20 cellular contexts compared by ENCODE assay signal in the genomic region with DNA sequence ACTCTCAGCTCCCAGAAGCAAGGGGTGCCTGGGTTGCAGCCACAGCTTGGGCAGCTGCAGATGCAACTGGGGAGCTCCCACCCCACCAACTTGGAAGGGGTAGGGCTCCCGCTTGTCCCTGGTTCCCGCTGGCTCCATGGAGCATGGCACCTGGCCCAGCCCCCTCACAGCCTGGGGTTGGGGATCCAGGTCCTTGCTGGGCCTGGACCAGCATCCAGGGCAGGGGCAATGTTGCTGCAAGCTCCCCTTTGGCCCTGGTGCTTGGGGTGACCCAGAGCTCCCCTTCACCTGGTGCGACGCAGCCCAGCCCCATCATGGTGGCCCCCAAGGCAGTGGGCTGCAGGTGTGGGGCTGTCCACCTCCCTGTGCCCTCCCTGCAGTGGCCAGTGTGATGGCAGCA.
"Had no signal": no experiment of that assay in that cellular context is flagged by ENCODE, and none has a peak within 500 bp of the region (broad histone marks: within the 10 kb centered on the region; RNA-seq: fewer than 3 reads in every experiment).

No MANE protein-coding gene starts in this region.

- H3K4me3 ChIP-seq: coronary artery, heart left ventricle, psoas muscle, sigmoid colon, skin epidermis, thyroid gland, vagina had no signal

- H3K9me3 ChIP-seq: heart left ventricle, neutrophil, psoas muscle, sigmoid colon, thyroid gland, vagina had no signal

- DNase-seq: caudate nucleus; effector CD4-positive, alpha-beta T cell; endodermal cell; erythroblast; foreskin keratinocyte; left colon; nephron progenitor cell; psoas muscle; retina; sigmoid colon; stimulated activated CD4-positive, alpha-beta T cell treated with anti-CD3 and anti-CD28 coated beads, Interleukin-12 subunit alpha, Interleukin-12 subunit beta, amount 100 ng/mL, for 4 hours; stimulated activated naive CD4-positive, alpha-beta T cell treated with Interleukin-2 at 50 U/mL for 16 hours had no signal

- H3K27ac ChIP-seq: coronary artery, foreskin keratinocyte, neutrophil, psoas muscle, sigmoid colon, skin epidermis, thyroid gland, vagina had no signal

- FAIRE-seq: endothelial cell of umbilical vein, keratinocyte had no signal

- ATAC-seq: foreskin keratinocyte, left colon, psoas muscle had no signal

- H3K27me3 ChIP-seq: foreskin keratinocyte, heart left ventricle, neutrophil, sigmoid colon, thyroid gland, vagina had no signal

- H3K4me1 ChIP-seq: foreskin keratinocyte, psoas muscle, sigmoid colon, vagina had no signal

- H3K36me3 ChIP-seq: heart left ventricle, neutrophil, sigmoid colon, thyroid gland, vagina had no signal
